ENCODE assay signal across 21 cellular contexts in genomic region chr4:38894340-38894982, GRCh38. TPM values are rescaled to one million over a fixed set of nuclear protein-coding genes. Genes with fewer than 3 reads are reported as not detected.
DNase-seq lines count a peak whose midpoint lies in the region; ATAC-seq and TF ChIP-seq lines count a peak whose summit lies in the region.
"Had no signal": no experiment of that assay in that cellular context is flagged by ENCODE, and none has a peak within 500 bp of the region (broad histone marks: within the 10 kb centered on the region; RNA-seq: fewer than 3 reads in every experiment).

No MANE protein-coding gene starts in this region.

- no peak overlapping the region for H3K4me3 ChIP-seq in NB4 (ENCODE audit: low read depth, low read length)
- H3K4me3 ChIP-seq in dorsolateral prefrontal cortex = no peak overlapping the region
- H3K4me3 ChIP-seq: BLaER1, gastrocnemius medialis, SJCRH30 had no signal

- H3K27me3 ChIP-seq in dorsolateral prefrontal cortex = no peaks in the 10 kb centered on the region
- H3K27me3 ChIP-seq: BLaER1, gastrocnemius medialis, neutrophil, SJCRH30 had no signal

- no peak overlapping the region for H3K27ac ChIP-seq in dorsolateral prefrontal cortex
- H3K27ac ChIP-seq: BLaER1, gastrocnemius medialis, neutrophil, SJCRH30 had no signal

- H3K9me3 Mint-ChIP-seq in T-helper 2 cell treated with Interferon-gamma antibody and Interleukin-4, amounts not matched to agents 5 μg/mL and 100 μg/mL, for 36 hours = no peaks in the 10 kb centered on the region
- H3K9me3 Mint-ChIP-seq: activated naive CD4-positive, alpha-beta T cell treated with anti-CD3 and anti-CD28 coated beads for 36 hours had no signal

- ATAC-seq in GM18505 (IDR thresholded peaks at IDR 0.05; ENCODE audit: unreplicated experiment) = no peak
- ATAC-seq: gastrocnemius medialis, left colon had no signal

- no peak for TF ChIP-seq POLR2A in NB4 (IDR thresholded peaks at IDR 0.05; ENCODE audit: extremely low read depth, insufficient read length)
- TF ChIP-seq POLR2A in GM18505 (IDR thresholded peaks at IDR 0.05; ENCODE audit: borderline replicate concordance, extremely low read depth, insufficient read depth, insufficient read length) = no peak

- no peak for TF ChIP-seq CTCF in NB4 (IDR thresholded peaks at IDR 0.05; ENCODE audit: low read depth, low read length)
- peak in 43 of 56 donors; percentile 8 to 60 (median 32) for TF ChIP-seq CTCF in dorsolateral prefrontal cortex (IDR thresholded peaks at IDR 0.05 in 54 of 56, conservative IDR thresholded peaks at IDR 0.05 in 2 of 56; ENCODE audit: low read depth in 1 of 56, partially characterized antibody in 56 of 56)

- DNase-seq in T-helper 2 cell treated with Interferon-gamma antibody and Interleukin-4, amounts not matched to agents 5 μg/mL and 100 μg/mL, for 36 hours (ENCODE audit: low spot score) = peak; percentile 10
- DNase-seq in T-helper 2 cell (no peak), NB4 (ENCODE audit: low read depth) (peak; percentile 15), dorsolateral prefrontal cortex (no peak), pons (ENCODE audit: low spot score) (peak; percentile 28), NCI-H187 treated with DMSO at 0.1 percent for 48 hours (lab: John Stamatoyannopoulos, UW) (no peak)
- DNase-seq in activated CD8-positive, alpha-beta memory T cell treated with anti-CD3 and anti-CD28 coated beads, Interleukin-2, amount 50 U/mL, for 4 hours = no peak
- DNase-seq: gastrocnemius medialis; GF-D8; left colon; NCI-H1092; NCI-H2081 treated with DMSO at 0.1 percent for 48 hours; NCI-H510A treated with DMSO at 0.1 percent for 48 hours; retina; stimulated activated CD4-positive, alpha-beta T cell treated with anti-CD3 and anti-CD28 coated beads, Interleukin-12 subunit alpha, Interleukin-12 subunit beta, amount 100 ng/mL, for 4 hours; T1000 had no signal

- H3K27ac Mint-ChIP-seq in T-helper 2 cell treated with Interferon-gamma antibody and Interleukin-4, amounts not matched to agents 5 μg/mL and 100 μg/mL, for 36 hours = no peak overlapping the region
- H3K27ac Mint-ChIP-seq: activated naive CD4-positive, alpha-beta T cell treated with anti-CD3 and anti-CD28 coated beads for 36 hours had no signal

- H3K27me3 Mint-ChIP-seq in T-helper 2 cell treated with Interferon-gamma antibody and Interleukin-4, amounts not matched to agents 5 μg/mL and 100 μg/mL, for 36 hours (ENCODE audit: low read depth) = no peaks in the 10 kb centered on the region

- peaks cover 4% of the 10 kb centered on the region for H3K4me1 Mint-ChIP-seq in T-helper 2 cell treated with Interferon-gamma antibody and Interleukin-4, amounts not matched to agents 5 μg/mL and 100 μg/mL, for 36 hours (ENCODE audit: low read depth)

- intact Hi-C loops in dorsolateral prefrontal cortex (cut with DNase I) = loop anchor here in 1 of 2 donors (10.0 kb wide), 1 partner anchor 830 kb away; no protein-coding TSS in a partner anchor

- no peak overlapping the region for H3K4me3 Mint-ChIP-seq in T-helper 2 cell treated with Interferon-gamma antibody and Interleukin-4, amounts not matched to agents 5 μg/mL and 100 μg/mL, for 36 hours
- H3K4me3 Mint-ChIP-seq: activated naive CD4-positive, alpha-beta T cell treated with anti-CD3 and anti-CD28 coated beads for 36 hours had no signal

- peaks cover 2% of the 10 kb centered on the region for H3K36me3 Mint-ChIP-seq in T-helper 2 cell treated with Interferon-gamma antibody and Interleukin-4, amounts not matched to agents 5 μg/mL and 100 μg/mL, for 36 hours (ENCODE audit: low read depth)

RNA-seq across cellular contexts. Expression of gene FAM114A1, which starts 26.9 kb away (rescaled TPM):
- total RNA-seq in dorsolateral prefrontal cortex = 10 to 100 TPM in 86 of 120 experiments, 1 to 10 TPM in 34; 4.5 to 26.2 (median 12.7) TPM

RNA-seq across cellular contexts. Expression of gene TLR6, which starts 37.8 kb away (rescaled TPM):
- total RNA-seq in dorsolateral prefrontal cortex = 1 to 10 TPM; 1.1 to 8.9 (median 3.7) TPM

Comparison
In these comparisons a context has a peak if more than half of its experiments do, and no peak if none do; other contexts are left out.
1. DNase-seq: peak in T-helper 2 cell treated with Interferon-gamma antibody and Interleukin-4, amounts not matched to agents 5 μg/mL and 100 μg/mL, for 36 hours (single experiment), NB4 (single experiment) and pons (single experiment); none in T-helper 2 cell (0 of 5), dorsolateral prefrontal cortex (0 of 10), NCI-H187 treated with DMSO at 0.1 percent for 48 hours (single experiment) and activated CD8-positive, alpha-beta memory T cell treated with anti-CD3 and anti-CD28 coated beads, Interleukin-2, amount 50 U/mL, for 4 hours (single experiment).